In genomic region chr4:81259151-81259550, GRCh38 we compare ENCODE assay signal across 25 cellular contexts. TPM values are rescaled to one million over a fixed set of nuclear protein-coding genes. Genes with fewer than 3 reads are reported as not detected.
"Had no signal": no experiment of that assay in that cellular context is flagged by ENCODE, and none has a peak within 500 bp of the region (broad histone marks: within the 10 kb centered on the region; RNA-seq: fewer than 3 reads in every experiment).

No MANE protein-coding gene starts in this region.

- H3K27me3 ChIP-seq: ovary, right atrium auricular region, right lobe of liver, stomach, testis, thyroid gland, transverse colon, upper lobe of right lung had no signal

- H3K9me3 Mint-ChIP-seq: naive thymus-derived CD8-positive, alpha-beta T cell; nephron progenitor cell; stimulated activated naive B cell treated with anti-CD40 and anti-IgM and Interleukin-4, amounts not matched to agents 10 μg/mL and 1 μg/mL and 100 μg/mL, for 72 hours had no signal

- H3K27ac ChIP-seq: left ventricle myocardium inferior, ovary, right atrium auricular region, right lobe of liver, stomach, testis, thyroid gland, transverse colon had no signal

- H3K4me1 ChIP-seq: left ventricle myocardium inferior, right atrium auricular region, right lobe of liver, testis, transverse colon, upper lobe of right lung had no signal

- ATAC-seq: naive thymus-derived CD8-positive, alpha-beta T cell; right lobe of liver; stimulated activated naive B cell treated with anti-CD40 and anti-IgM and Interleukin-4, amounts not matched to agents 10 μg/mL and 1 μg/mL and 100 μg/mL, for 72 hours; stimulated activated naive CD8-positive, alpha-beta T cell treated with anti-CD3 and anti-CD28 coated beads, Interleukin-15, Interleukin-2, amounts not matched to agents 100 U/mL and 50 U/mL, for 24 hours; upper lobe of right lung had no signal

- H3K4me3 Mint-ChIP-seq: immature natural killer cell; naive thymus-derived CD8-positive, alpha-beta T cell; nephron progenitor cell; stimulated activated naive B cell treated with anti-CD40 and anti-IgM and Interleukin-4, amounts not matched to agents 10 μg/mL and 1 μg/mL and 100 μg/mL, for 72 hours had no signal

- H3K4me1 Mint-ChIP-seq: immature natural killer cell; naive thymus-derived CD8-positive, alpha-beta T cell; nephron progenitor cell; stimulated activated naive B cell treated with anti-CD40 and anti-IgM and Interleukin-4, amounts not matched to agents 10 μg/mL and 1 μg/mL and 100 μg/mL, for 72 hours had no signal

- H3K36me3 Mint-ChIP-seq: immature natural killer cell; naive thymus-derived CD8-positive, alpha-beta T cell; stimulated activated naive B cell treated with anti-CD40 and anti-IgM and Interleukin-4, amounts not matched to agents 10 μg/mL and 1 μg/mL and 100 μg/mL, for 72 hours had no signal

- DNase-seq: hypothalamus; immature natural killer cell; kidney; left ventricle myocardium inferior; mesendoderm; midbrain; naive thymus-derived CD8-positive, alpha-beta T cell; nephron progenitor cell; ovary; right lobe of liver; stimulated activated CD4-positive, alpha-beta T cell treated with anti-CD3 and anti-CD28 coated beads, Interleukin-12 subunit alpha, Interleukin-12 subunit beta, amount 100 ng/mL, for 4 hours; stimulated activated CD4-positive, alpha-beta T cell treated with anti-CD3 and anti-CD28 coated beads, Interleukin-15, amount 100 ng/mL, for 24 hours; stimulated activated CD4-positive, alpha-beta T cell treated with anti-CD3 and anti-CD28 coated beads, Interleukin-2, amount 100 ng/mL, for 24 hours; stimulated activated CD4-positive, alpha-beta T cell treated with anti-CD3 and anti-CD28 coated beads, Interleukin-4, amount 100 ng/mL, for 1 hour; stimulated activated naive B cell treated with anti-CD40 and anti-IgM and Interleukin-4, amounts not matched to agents 10 μg/mL and 1 μg/mL and 100 μg/mL, for 72 hours; stimulated activated naive CD8-positive, alpha-beta T cell treated with anti-CD3 and anti-CD28 coated beads, Interleukin-15, Interleukin-2, amounts not matched to agents 100 U/mL and 50 U/mL, for 24 hours; stomach; testis; thyroid gland; transverse colon; upper lobe of right lung had no signal

- H3K27me3 Mint-ChIP-seq: progenitor cell of endocrine pancreas; stimulated activated naive B cell treated with anti-CD40 and anti-IgM and Interleukin-4, amounts not matched to agents 10 μg/mL and 1 μg/mL and 100 μg/mL, for 72 hours had no signal

- H3K27ac Mint-ChIP-seq: immature natural killer cell; nephron progenitor cell; progenitor cell of endocrine pancreas; stimulated activated naive B cell treated with anti-CD40 and anti-IgM and Interleukin-4, amounts not matched to agents 10 μg/mL and 1 μg/mL and 100 μg/mL, for 72 hours had no signal

- H3K9me3 ChIP-seq: ovary, right atrium auricular region, right lobe of liver, stomach, testis, thyroid gland, transverse colon, upper lobe of right lung had no signal

- H3K36me3 ChIP-seq: left ventricle myocardium inferior, ovary, right atrium auricular region, right lobe of liver, stomach, thyroid gland, transverse colon, upper lobe of right lung had no signal

- H3K4me3 ChIP-seq: left ventricle myocardium inferior, lung, ovary, right atrium auricular region, right lobe of liver, stomach, testis, thyroid gland, transverse colon, upper lobe of right lung had no signal

RNA-seq across cellular contexts. Expression of gene PRKG2, which starts 44.1 kb away (rescaled TPM):
- total RNA-seq: pulmonary artery endothelial cell had no signal
